7 cellular contexts compared by ENCODE assay signal in genomic region chr18:23241833-23242496, GRCh38.
DNase-seq lines count a peak whose midpoint lies in the region; ATAC-seq, FAIRE-seq and TF ChIP-seq lines count a peak whose summit lies in the region.
"Not testable (repeated sequence)": the region's sequence is repeated elsewhere in the genome, so short reads cannot be mapped to it uniquely, and the experiment has no call there.

No MANE protein-coding gene starts in this region.

- CTCF ChIA-PET in WTC11 (lab: Charles Lee): interaction anchor here (1.4 to 1.9 kb wide), 2 partner anchors 18 to 137 kb away, joined by 6 to 13 read pairs; no protein-coding TSS in a partner anchor

- H3K4me1 Mint-ChIP-seq in WTC11: peaks cover 58% of the 10 kb centered on the region

- peak overlapping the region; percentile 55; the same call in 1 of the 2 replicates for H3K27ac Mint-ChIP-seq in WTC11

- not testable (repeated sequence) for TF ChIP-seq CTCF in WTC11 (IDR thresholded peaks at IDR 0.05)

- ATAC-seq in GM19351 (IDR thresholded peaks at IDR 0.05; ENCODE audit: unreplicated experiment) (peak; percentile 91), GM21723 (IDR thresholded peaks at IDR 0.05; ENCODE audit: unreplicated experiment) (peak; percentile 86), HG02981 (IDR thresholded peaks at IDR 0.05; ENCODE audit: unreplicated experiment) (peak; percentile 83), HG03460 (IDR thresholded peaks at IDR 0.05; ENCODE audit: unreplicated experiment) (peak; percentile 86)
- not testable (repeated sequence) for ATAC-seq in WTC11

- not testable (repeated sequence) for H3K27me3 Mint-ChIP-seq in WTC11 (ENCODE audit: low read depth)

- peaks cover 43% of the 10 kb centered on the region for H3K36me3 Mint-ChIP-seq in WTC11

- peak; percentile 95 for FAIRE-seq in GM18507 (lab: Jason Lieb, UNC)

- peak; percentile 74 for DNase-seq in GM18507 (ENCODE audit: extremely low spot score, insufficient read length, low read depth)
- DNase-seq in NCI-H2107 (lab: John Stamatoyannopoulos, UW): peak; percentile 83
- not testable (repeated sequence) for DNase-seq in WTC11 (ENCODE audit: low spot score)

- POLR2A ChIA-PET in WTC11 (lab: Charles Lee): interaction anchor here (0.6 kb wide), 1 partner anchor 237 kb away, joined by 3 read pairs; no protein-coding TSS in a partner anchor

- not testable (repeated sequence) for H3K9me3 Mint-ChIP-seq in WTC11

- not testable (repeated sequence) for H3K4me3 Mint-ChIP-seq in WTC11
